Comparison of ENCODE assay signal across 36 cellular contexts in the genomic region with DNA sequence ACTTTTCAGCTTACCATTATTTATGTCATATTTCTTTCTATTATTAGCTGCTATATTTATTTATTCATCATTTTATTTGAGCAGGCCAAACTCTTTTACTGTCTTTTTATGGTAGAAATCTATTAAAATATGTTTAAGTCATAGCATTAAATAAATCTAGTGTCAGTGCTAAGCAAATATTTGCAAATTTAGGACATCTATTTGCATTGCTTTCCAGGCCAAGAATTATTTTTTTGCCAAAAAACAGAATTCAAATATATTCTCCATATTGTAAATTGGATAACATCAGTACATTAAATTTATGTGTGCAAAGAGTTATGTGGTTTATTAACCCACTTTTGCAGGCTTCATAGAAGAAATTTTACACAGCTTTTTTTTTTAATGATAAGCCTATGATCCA.
"Had no signal": no experiment of that assay in that cellular context is flagged by ENCODE, and none has a peak within 500 bp of the region (broad histone marks: within the 10 kb centered on the region; RNA-seq: fewer than 3 reads in every experiment).

No MANE protein-coding gene starts in this region.

- H3K27ac ChIP-seq: KMS-11 had no signal

- H3K36me3 ChIP-seq: MG63 had no signal

- DNase-seq: Karpas-422, Kasumi-1, MG63, MM.1S, MV-4-11, NCI-H1048, NCI-H1092, NCI-H1092 treated with DMSO at 0.1 percent for 48 hours, NCI-H1105, NCI-H1105 treated with DMSO at 0.1 percent for 48 hours, NCI-H1417, NCI-H1417 treated with DMSO at 0.1 percent for 48 hours, NCI-H1436, NCI-H1436 treated with DMSO at 0.1 percent for 48 hours, NCI-H146, NCI-H1694, NCI-H1694 treated with DMSO at 0.1 percent for 48 hours, NCI-H187, NCI-H187 treated with DMSO at 0.1 percent for 48 hours, NCI-H1930, NCI-H2029, NCI-H2029 treated with DMSO at 0.1 percent for 48 hours, NCI-H2081, NCI-H2081 treated with DMSO at 0.1 percent for 48 hours, NCI-H2107, NCI-H2171, NCI-H2171 treated with DMSO at 0.1 percent for 48 hours, NCI-H2227 treated with DMSO at 0.1 percent for 48 hours, NCI-H226, NCI-H345, NCI-H446, NCI-H446 treated with DMSO at 0.1 percent for 48 hours, NCI-H510A, NCI-H510A treated with DMSO at 0.1 percent for 48 hours, NCI-H524 had no signal

- H3K4me3 ChIP-seq: MG63 had no signal

- H3K27me3 ChIP-seq: MG63 had no signal
